8 cellular contexts compared by ENCODE assay signal in the genomic region with DNA sequence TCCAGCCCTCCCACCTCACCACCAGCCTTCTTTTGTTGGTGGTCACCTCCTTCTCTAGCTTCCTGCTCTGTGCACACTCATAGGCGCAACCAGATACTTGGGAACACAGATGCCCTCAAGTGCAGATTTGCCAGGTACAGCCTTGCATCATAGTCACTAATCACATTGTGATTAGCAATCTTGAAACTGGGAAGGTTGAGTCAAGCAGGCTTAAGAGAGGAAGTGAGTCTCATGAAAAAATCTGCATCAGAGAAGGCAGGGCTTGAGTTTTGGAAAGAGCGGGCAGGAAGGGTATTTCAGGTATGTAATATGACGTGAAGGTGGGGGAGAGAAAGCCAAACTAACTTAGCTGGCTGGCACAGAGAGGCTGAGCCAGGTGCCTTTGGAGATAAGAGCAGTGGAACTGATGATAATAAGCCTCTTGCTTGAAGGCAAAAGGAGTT. TPM values are rescaled to one million over a fixed set of nuclear protein-coding genes. Genes with fewer than 3 reads are reported as not detected.
DNase-seq lines count a peak whose midpoint lies in the region; ATAC-seq lines count a peak whose summit lies in the region.

No MANE protein-coding gene starts in this region.

- no peaks in the 10 kb centered on the region for H3K27me3 Mint-ChIP-seq in activated CD4-positive, alpha-beta T cell treated with anti-CD3 and anti-CD28 coated beads for 36 hours

- intact Hi-C loops in activated CD4-positive, alpha-beta T cell treated with anti-CD3 and anti-CD28 coated beads for 36 hours (cut with DNase I, micrococcal nuclease) = loop anchor here (1.0 to 10.0 kb wide), 6 partner anchors 15 to 719 kb away; a partner anchor contains a TSS

- H3K4me3 Mint-ChIP-seq in activated CD4-positive, alpha-beta T cell treated with anti-CD3 and anti-CD28 coated beads for 36 hours = peak overlapping the region; percentile 56

- peaks cover 4% of the 10 kb centered on the region for H3K9me3 Mint-ChIP-seq in activated CD4-positive, alpha-beta T cell treated with anti-CD3 and anti-CD28 coated beads for 36 hours (ENCODE audit: low read depth)

- H3K27ac Mint-ChIP-seq in activated CD4-positive, alpha-beta T cell treated with anti-CD3 and anti-CD28 coated beads for 36 hours = peak overlapping the region; percentile 97

- peaks cover 73% of the 10 kb centered on the region for H3K4me1 Mint-ChIP-seq in activated CD4-positive, alpha-beta T cell treated with anti-CD3 and anti-CD28 coated beads for 36 hours

- peak; percentile 40 for ATAC-seq in GM19351 (IDR thresholded peaks at IDR 0.05; ENCODE audit: unreplicated experiment)
- ATAC-seq in HG03457 (IDR thresholded peaks at IDR 0.05; ENCODE audit: unreplicated experiment) = peak; percentile 42
- ATAC-seq in activated CD4-positive, alpha-beta T cell treated with anti-CD3 and anti-CD28 coated beads for 36 hours = peak; percentile 69

- POLR2A ChIA-PET in activated CD4-positive, alpha-beta T cell treated with anti-CD3 and anti-CD28 coated beads for 36 hours (lab: Charles Lee) = interaction anchor here (0.9 to 1.3 kb wide), 4 partner anchors 16 to 112 kb away, joined by 4 to 6 read pairs (median 4); a partner anchor contains a TSS

- H3K36me3 Mint-ChIP-seq in activated CD4-positive, alpha-beta T cell treated with anti-CD3 and anti-CD28 coated beads for 36 hours (ENCODE audit: low read depth) = peaks cover 14% of the 10 kb centered on the region

- CTCF ChIA-PET in activated CD4-positive, alpha-beta T cell treated with anti-CD3 and anti-CD28 coated beads for 36 hours (lab: Charles Lee) = interaction anchor here (0.5 to 6.5 kb wide), 13 partner anchors 9 to 157 kb away, joined by 3 to 36 read pairs (median 5); a partner anchor contains a TSS

- DNase-seq in Ammon's horn (ENCODE audit: low spot score) (peak; percentile 55), kidney tubule cell (ENCODE audit: low spot score) (peak; percentile 91), NCI-H2081 treated with DMSO at 0.1 percent for 48 hours (lab: John Stamatoyannopoulos, UW) (no peak), NCI-H1092 treated with DMSO at 0.1 percent for 48 hours (lab: John Stamatoyannopoulos, UW) (no peak), NCI-H1694 (lab: John Stamatoyannopoulos, UW) (no peak)
- peak; percentile 74 for DNase-seq in activated CD4-positive, alpha-beta T cell treated with anti-CD3 and anti-CD28 coated beads for 36 hours

RNA-seq across cellular contexts. Expression of a gene that starts 2.7 kb away (rescaled TPM):
- 10 to 100 TPM; 52.1 to 56.0 TPM for total RNA-seq in activated CD4-positive, alpha-beta T cell treated with anti-CD3 and anti-CD28 coated beads for 36 hours

RNA-seq across cellular contexts. Expression of a gene that starts 11.1 kb away (rescaled TPM):
- total RNA-seq in activated CD4-positive, alpha-beta T cell treated with anti-CD3 and anti-CD28 coated beads for 36 hours = 1 to 10 TPM; 4.8 to 7.4 TPM

RNA-seq across cellular contexts. Expression of a gene that starts 25.5 kb away (rescaled TPM):
- 10 to 100 TPM; 11.7 to 14.6 TPM for total RNA-seq in activated CD4-positive, alpha-beta T cell treated with anti-CD3 and anti-CD28 coated beads for 36 hours

RNA-seq across cellular contexts. Expression of a gene that starts 25.5 kb away (rescaled TPM):
- 10 to 100 TPM; 24.4 to 32.5 TPM for total RNA-seq in activated CD4-positive, alpha-beta T cell treated with anti-CD3 and anti-CD28 coated beads for 36 hours

RNA-seq across cellular contexts. Expression of a gene that starts 31.7 kb away (rescaled TPM):
- 100 to 1,000 TPM in 1 of 2 experiments, 10 to 100 TPM in 1; 87.4 to 108 TPM for total RNA-seq in activated CD4-positive, alpha-beta T cell treated with anti-CD3 and anti-CD28 coated beads for 36 hours

Comparison
In these comparisons a context has a peak if more than half of its experiments do, and no peak if none do; other contexts are left out.
1. DNase-seq: peak in Ammon's horn (single experiment), activated CD4-positive, alpha-beta T cell treated with anti-CD3 and anti-CD28 coated beads for 36 hours (single experiment) and kidney tubule cell (single experiment); none in NCI-H2081 treated with DMSO at 0.1 percent for 48 hours (single experiment), NCI-H1092 treated with DMSO at 0.1 percent for 48 hours (single experiment) and NCI-H1694 (single experiment).
2. Peak in every context shown above with its lines, with median percentiles within 50 percentile points of each other: ATAC-seq.